Comparison of ENCODE assay signal across 18 cellular contexts in the genomic region with DNA sequence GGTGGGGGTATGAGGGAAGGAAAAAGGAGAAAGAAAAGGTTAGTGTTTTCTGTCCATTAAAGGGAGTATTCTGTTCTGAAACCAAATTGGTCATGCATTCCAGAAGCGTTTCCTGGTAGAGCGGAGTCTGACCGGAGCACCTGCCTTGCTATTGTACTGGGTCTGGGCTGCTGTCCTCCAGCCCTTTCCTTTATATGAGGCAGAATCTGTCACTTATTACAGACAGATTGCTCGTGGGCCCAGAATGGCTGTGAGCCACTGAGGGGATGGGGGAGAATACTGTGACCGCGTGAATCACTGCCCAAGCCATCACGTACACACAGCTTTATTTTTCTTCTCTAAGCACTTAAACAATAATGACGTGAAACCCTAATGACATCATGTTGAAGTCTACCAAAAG.
DNase-seq lines count a peak whose midpoint lies in the region; ATAC-seq, FAIRE-seq and TF ChIP-seq lines count a peak whose summit lies in the region.
"Had no signal": no experiment of that assay in that cellular context is flagged by ENCODE, and none has a peak within 500 bp of the region (broad histone marks: within the 10 kb centered on the region; RNA-seq: fewer than 3 reads in every experiment).

No MANE protein-coding gene starts in this region.

- no peaks in the 10 kb centered on the region for H3K4me1 ChIP-seq in kidney (ENCODE audit: control insufficient read depth in 1 of 2, insufficient read depth in 1 of 2, low read depth in 1 of 2, low read length in 2 of 2)
- H3K4me1 ChIP-seq in pancreas, result no peaks in the 10 kb centered on the region
- H3K4me1 ChIP-seq: right atrium auricular region had no signal

- H3K27ac ChIP-seq in kidney (ENCODE audit: low read depth in 2 of 2, low read length in 2 of 2) (peak overlapping the region in 1 of 2 donors; percentile 4), pancreas (peak overlapping the region in 2 of 4 donors; percentile 17 to 53)
- H3K27ac ChIP-seq: right atrium auricular region had no signal

- H3K27me3 ChIP-seq in bronchial epithelial cell (ENCODE audit: control insufficient read depth, insufficient read depth, low read length) (no peaks in the 10 kb centered on the region), pancreas (no peaks in the 10 kb centered on the region)
- H3K27me3 ChIP-seq: right atrium auricular region had no signal

- H3K9me3 ChIP-seq in kidney (ENCODE audit: control insufficient read depth in 1 of 2, low read length in 2 of 2) (peaks cover 0 to 6% of the 10 kb centered on the region in 2 donors), pancreas (no peaks in the 10 kb centered on the region)

- TF ChIP-seq CTCF in bronchial epithelial cell (IDR thresholded peaks at IDR 0.05; ENCODE audit: insufficient read depth, low read length, severe bottlenecking) (no peak), kidney (IDR thresholded peaks at IDR 0.05; ENCODE audit: borderline replicate concordance, extremely low read depth, insufficient read depth) (no peak), pancreas (IDR thresholded peaks at IDR 0.05) (no peak)

- H3K4me3 ChIP-seq in bronchial epithelial cell (ENCODE audit: low read depth, low read length) (no peak overlapping the region), kidney (ENCODE audit: low read length in 2 of 2) (peak overlapping the region; percentile 33 to 35), pancreas (no peak overlapping the region)
- H3K4me3 ChIP-seq: right atrium auricular region had no signal

- peak; percentile 46 to 82 (median 76) for ATAC-seq in pancreas
- ATAC-seq: CD8-positive, alpha-beta T cell; naive thymus-derived CD4-positive, alpha-beta T cell had no signal

- WGBS in pancreas, 2 donors, result 19 to 21% methylated on average over 8 of the region's 8 CpGs

- peak; percentile 96 for FAIRE-seq in bronchial epithelial cell (lab: Jason Lieb, UNC)
- no peak for FAIRE-seq in kidney (lab: Jason Lieb, UNC)
- no peak for FAIRE-seq in pancreas (lab: Jason Lieb, UNC)

- intact Hi-C loops in kidney (cut with DNase I) (no loop called here), pancreas (cut with DNase I) (no loop called here)

- DNase-seq in M059J (ENCODE audit: low read depth) (peak; percentile 26), bronchial epithelial cell (ENCODE audit: low read depth) (peak; percentile 60), kidney (peak; percentile 77), pancreas (peak in 1 of 6 donors; percentile 13), AG20443 (ENCODE audit: low spot score) (no peak), SHP77 treated with DMSO at 0.1 percent for 48 hours (lab: John Stamatoyannopoulos, UW) (no peak), superior temporal gyrus (ENCODE audit: extremely low spot score) (no peak)
- no peak for DNase-seq in stimulated activated naive CD4-positive, alpha-beta T cell (lab: John Stamatoyannopoulos, UW)
- DNase-seq: activated CD4-positive, alpha-beta T cell treated with anti-CD3 and anti-CD28 coated beads, Interleukin-2, amount 50 U/mL, for 48 hours; CD8-positive, alpha-beta T cell; central memory CD4-positive, alpha-beta T cell; effector CD8-positive, alpha-beta T cell; foreskin fibroblast; Karpas-422; naive thymus-derived CD4-positive, alpha-beta T cell; NCI-H1105; NCI-H526 treated with DMSO at 0.1 percent for 48 hours had no signal

- no peaks in the 10 kb centered on the region for H3K36me3 ChIP-seq in bronchial epithelial cell (ENCODE audit: control insufficient read depth, insufficient read depth, low read length)
- no peaks in the 10 kb centered on the region for H3K36me3 ChIP-seq in kidney (ENCODE audit: control insufficient read depth in 1 of 2, insufficient read depth in 2 of 2, low read length in 2 of 2)
- H3K36me3 ChIP-seq in pancreas, result no peaks in the 10 kb centered on the region
- H3K36me3 ChIP-seq: right atrium auricular region had no signal

- peak overlapping the region in 1 of 2 donors; percentile 31 for H3K9ac ChIP-seq in kidney (ENCODE audit: low read length in 2 of 2)

Comparison
In these comparisons a context has a peak if more than half of its experiments do, and no peak if none do; other contexts are left out.
1. DNase-seq: peak in M059J (single experiment), bronchial epithelial cell (single experiment) and kidney (single experiment); none in stimulated activated naive CD4-positive, alpha-beta T cell (0 of 6), AG20443 (single experiment), SHP77 treated with DMSO at 0.1 percent for 48 hours (single experiment) and superior temporal gyrus (single experiment).
2. H3K4me3 ChIP-seq: peak in kidney (2 of 2); none in bronchial epithelial cell (single experiment) and pancreas (0 of 4).